8 cellular contexts compared by ENCODE assay signal in the genomic region with DNA sequence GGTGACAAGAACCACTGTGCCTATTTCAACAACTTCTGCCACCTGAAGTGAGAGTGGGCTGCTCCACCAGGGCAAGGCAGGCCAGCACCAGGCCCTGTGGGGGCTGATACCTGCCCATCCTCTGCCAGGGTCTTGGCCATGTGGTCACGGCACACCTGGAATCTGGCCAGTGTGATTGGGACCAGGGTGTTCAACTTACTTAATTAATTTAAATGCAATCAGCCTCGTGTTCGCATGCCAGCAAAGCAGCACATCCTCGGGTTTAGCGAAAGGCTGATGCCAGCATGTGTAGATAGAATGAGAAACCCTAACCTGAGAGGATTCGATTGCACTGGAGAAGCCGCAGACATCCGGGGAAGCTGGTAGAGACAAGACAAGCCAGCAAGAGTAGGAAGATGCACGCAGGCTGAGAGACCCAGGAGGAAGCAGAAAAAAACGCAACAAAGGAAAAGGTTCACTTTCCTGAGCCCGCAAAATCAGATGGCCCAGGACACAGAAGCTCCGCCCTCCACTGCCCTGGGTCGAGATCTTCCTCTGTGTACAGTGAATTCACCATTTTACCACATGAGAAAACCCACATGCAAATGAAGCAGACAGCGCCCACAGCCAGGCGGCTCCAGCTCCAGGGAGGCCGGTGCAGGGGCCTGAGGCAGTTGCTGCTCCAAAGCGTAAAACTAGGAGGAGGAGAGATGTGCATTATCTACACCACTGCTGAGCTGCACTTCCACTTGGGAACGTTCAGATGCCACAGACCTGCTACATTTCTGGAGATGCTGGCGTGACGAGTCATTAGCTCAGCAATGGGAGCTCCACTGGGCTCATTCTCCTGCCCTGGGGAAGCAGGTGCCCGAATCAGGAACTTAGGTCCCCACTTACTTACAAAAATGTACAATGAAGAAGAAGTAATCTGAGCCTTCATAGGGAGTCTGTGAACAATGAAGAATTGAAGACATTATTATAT.
DNase-seq lines count a peak whose midpoint lies in the region; ATAC-seq, FAIRE-seq and TF ChIP-seq lines count a peak whose summit lies in the region.

No MANE protein-coding gene starts in this region.

- TF ChIP-seq CTCF in WERI-Rb-1 (IDR thresholded peaks at IDR 0.05; ENCODE audit: low read depth, low read length) (no peak), mesothelial cell of epicardium (IDR thresholded peaks at IDR 0.05; ENCODE audit: unreplicated experiment) (no peak), tibial nerve (IDR thresholded peaks at IDR 0.05) (no peak)

- peaks cover 0 to 9% (median 0%) of the 10 kb centered on the region in 4 donors for H3K4me1 ChIP-seq in tibial nerve

- 62 to 66% methylated on average over 20 to 21 of the region's 21 CpGs for WGBS in tibial nerve, 2 donors

- FAIRE-seq in GM19239 (lab: Jason Lieb, UNC) = peak; percentile 77

- TF ChIP-seq EP300 in tibial nerve (IDR thresholded peaks at IDR 0.05) = no peak

- intact Hi-C loops in left ventricle myocardium superior (cut with micrococcal nuclease) = no loop called here

- peaks cover 19% of the 10 kb centered on the region for H3K4me1 Mint-ChIP-seq in mesothelial cell of epicardium

- no peaks in the 10 kb centered on the region for H3K36me3 ChIP-seq in WERI-Rb-1
- H3K36me3 ChIP-seq in tibial nerve = no peaks in the 10 kb centered on the region

- no peaks in the 10 kb centered on the region for H3K9me3 ChIP-seq in WERI-Rb-1 (ENCODE audit: severe bottlenecking)
- H3K9me3 ChIP-seq in tibial nerve = no peaks in the 10 kb centered on the region

- H3K4me3 ChIP-seq in WERI-Rb-1 (ENCODE audit: low read depth, low read length) (no peak overlapping the region), tibial nerve (no peak overlapping the region)

- no peak overlapping the region for H3K4me3 Mint-ChIP-seq in mesothelial cell of epicardium

- TF ChIP-seq POLR2A in tibial nerve (IDR thresholded peaks at IDR 0.05) = no peak

- no peaks in the 10 kb centered on the region for H3K9me3 Mint-ChIP-seq in mesothelial cell of epicardium

- no peak for DNase-seq in GM19239 (ENCODE audit: insufficient read length, low spot score)
- DNase-seq in WERI-Rb-1 = peak; percentile 2
- peak in 1 of 2 experiments; percentile 35 for DNase-seq in mesothelial cell of epicardium (ENCODE audit: low spot score in 2 of 2, unreplicated experiment in 2 of 2)
- no peak for DNase-seq in left ventricle myocardium superior
- no peak for DNase-seq in tibial nerve (ENCODE audit: low spot score in 2 of 2)
- no peak for DNase-seq in NCI-H2227 treated with DMSO at 0.1 percent for 48 hours (lab: John Stamatoyannopoulos, UW)

- H3K27ac ChIP-seq in WERI-Rb-1 = no peak overlapping the region
- no peak overlapping the region for H3K27ac ChIP-seq in tibial nerve

- H3K27ac Mint-ChIP-seq in mesothelial cell of epicardium = peak overlapping the region; percentile 30

- peaks cover 9% of the 10 kb centered on the region for H3K27me3 Mint-ChIP-seq in mesothelial cell of epicardium (ENCODE audit: low read depth)

- no peaks in the 10 kb centered on the region for H3K36me3 Mint-ChIP-seq in mesothelial cell of epicardium

- H3K27me3 ChIP-seq in WERI-Rb-1 (ENCODE audit: insufficient read depth, low read depth, severe bottlenecking) = no peaks in the 10 kb centered on the region
- H3K27me3 ChIP-seq in tibial nerve = no peaks in the 10 kb centered on the region

- ATAC-seq in HG03108 (IDR thresholded peaks at IDR 0.05; ENCODE audit: unreplicated experiment) (peak; percentile 96), left ventricle myocardium superior (no peak), SK-N-SH treated with all-trans-retinoic acid at 6 μM for 48 hours (no peak)

TF ChIP-seq in SK-N-SH treated with all-trans-retinoic acid at 6 μM for 48 hours, 23 proteins besides CTCF, POLR2A, EP300 and RAD21:
- TF ChIP-seq ESRRG (CRISPR knock-in tag; IDR thresholded peaks at IDR 0.05) (no peak), ZNF565 (CRISPR knock-in tag; conservative IDR thresholded peaks at IDR 0.05; ENCODE audit: low read depth) (no peak), ARNTL (CRISPR knock-in tag; IDR thresholded peaks at IDR 0.05; ENCODE audit: borderline replicate concordance, low read depth) (no peak), CREB5 (CRISPR knock-in tag; IDR thresholded peaks at IDR 0.05; ENCODE audit: low read depth) (no peak), TCF4 (CRISPR knock-in tag; IDR thresholded peaks at IDR 0.05; ENCODE audit: borderline replicate concordance) (no peak), POU6F1 (CRISPR knock-in tag; IDR thresholded peaks at IDR 0.05; ENCODE audit: borderline replicate concordance, low read depth) (no peak)
- TF ChIP-seq, protein P1, sequence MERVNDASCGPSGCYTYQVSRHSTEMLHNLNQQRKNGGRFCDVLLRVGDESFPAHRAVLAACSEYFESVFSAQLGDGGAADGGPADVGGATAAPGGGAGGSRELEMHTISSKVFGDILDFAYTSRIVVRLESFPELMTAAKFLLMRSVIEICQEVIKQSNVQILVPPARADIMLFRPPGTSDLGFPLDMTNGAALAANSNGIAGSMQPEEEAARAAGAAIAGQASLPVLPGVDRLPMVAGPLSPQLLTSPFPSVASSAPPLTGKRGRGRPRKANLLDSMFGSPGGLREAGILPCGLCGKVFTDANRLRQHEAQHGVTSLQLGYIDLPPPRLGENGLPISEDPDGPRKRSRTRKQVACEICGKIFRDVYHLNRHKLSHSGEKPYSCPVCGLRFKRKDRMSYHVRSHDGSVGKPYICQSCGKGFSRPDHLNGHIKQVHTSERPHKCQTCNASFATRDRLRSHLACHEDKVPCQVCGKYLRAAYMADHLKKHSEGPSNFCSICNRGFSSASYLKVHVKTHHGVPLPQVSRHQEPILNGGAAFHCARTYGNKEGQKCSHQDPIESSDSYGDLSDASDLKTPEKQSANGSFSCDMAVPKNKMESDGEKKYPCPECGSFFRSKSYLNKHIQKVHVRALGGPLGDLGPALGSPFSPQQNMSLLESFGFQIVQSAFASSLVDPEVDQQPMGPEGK (CRISPR knock-in tag; IDR thresholded peaks at IDR 0.05; ENCODE audit: borderline replicate concordance) = no peak
